In the genomic region with DNA sequence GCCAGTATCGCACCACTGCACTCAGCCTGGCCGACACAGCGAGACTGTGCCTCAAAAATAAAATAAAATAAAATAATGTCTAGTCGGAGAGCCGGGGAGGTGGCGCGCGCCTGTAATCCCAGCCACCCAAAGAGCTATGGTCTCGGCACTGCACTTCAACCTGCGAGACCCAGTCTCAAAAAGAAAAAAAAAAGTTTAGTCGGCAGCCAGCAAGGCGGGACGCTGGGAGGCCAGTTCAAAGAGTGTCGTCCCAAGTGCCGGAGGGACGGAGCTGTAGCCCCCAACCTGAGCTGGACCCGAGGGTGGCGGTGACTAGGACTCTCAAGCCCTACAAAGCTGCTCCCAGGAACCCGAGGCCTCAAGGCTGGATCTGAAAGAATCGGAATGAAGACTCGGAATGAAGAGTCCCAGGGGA, we compare ENCODE assay signal across 1 cellular context.
TF ChIP-seq lines count a peak whose summit lies in the region.

No MANE protein-coding gene starts in this region.

TF ChIP-seq in GM23338, 12 proteins besides CTCF, POLR2A, EP300 and RAD21 (continued from another document):
- TF ChIP-seq, protein P1, sequence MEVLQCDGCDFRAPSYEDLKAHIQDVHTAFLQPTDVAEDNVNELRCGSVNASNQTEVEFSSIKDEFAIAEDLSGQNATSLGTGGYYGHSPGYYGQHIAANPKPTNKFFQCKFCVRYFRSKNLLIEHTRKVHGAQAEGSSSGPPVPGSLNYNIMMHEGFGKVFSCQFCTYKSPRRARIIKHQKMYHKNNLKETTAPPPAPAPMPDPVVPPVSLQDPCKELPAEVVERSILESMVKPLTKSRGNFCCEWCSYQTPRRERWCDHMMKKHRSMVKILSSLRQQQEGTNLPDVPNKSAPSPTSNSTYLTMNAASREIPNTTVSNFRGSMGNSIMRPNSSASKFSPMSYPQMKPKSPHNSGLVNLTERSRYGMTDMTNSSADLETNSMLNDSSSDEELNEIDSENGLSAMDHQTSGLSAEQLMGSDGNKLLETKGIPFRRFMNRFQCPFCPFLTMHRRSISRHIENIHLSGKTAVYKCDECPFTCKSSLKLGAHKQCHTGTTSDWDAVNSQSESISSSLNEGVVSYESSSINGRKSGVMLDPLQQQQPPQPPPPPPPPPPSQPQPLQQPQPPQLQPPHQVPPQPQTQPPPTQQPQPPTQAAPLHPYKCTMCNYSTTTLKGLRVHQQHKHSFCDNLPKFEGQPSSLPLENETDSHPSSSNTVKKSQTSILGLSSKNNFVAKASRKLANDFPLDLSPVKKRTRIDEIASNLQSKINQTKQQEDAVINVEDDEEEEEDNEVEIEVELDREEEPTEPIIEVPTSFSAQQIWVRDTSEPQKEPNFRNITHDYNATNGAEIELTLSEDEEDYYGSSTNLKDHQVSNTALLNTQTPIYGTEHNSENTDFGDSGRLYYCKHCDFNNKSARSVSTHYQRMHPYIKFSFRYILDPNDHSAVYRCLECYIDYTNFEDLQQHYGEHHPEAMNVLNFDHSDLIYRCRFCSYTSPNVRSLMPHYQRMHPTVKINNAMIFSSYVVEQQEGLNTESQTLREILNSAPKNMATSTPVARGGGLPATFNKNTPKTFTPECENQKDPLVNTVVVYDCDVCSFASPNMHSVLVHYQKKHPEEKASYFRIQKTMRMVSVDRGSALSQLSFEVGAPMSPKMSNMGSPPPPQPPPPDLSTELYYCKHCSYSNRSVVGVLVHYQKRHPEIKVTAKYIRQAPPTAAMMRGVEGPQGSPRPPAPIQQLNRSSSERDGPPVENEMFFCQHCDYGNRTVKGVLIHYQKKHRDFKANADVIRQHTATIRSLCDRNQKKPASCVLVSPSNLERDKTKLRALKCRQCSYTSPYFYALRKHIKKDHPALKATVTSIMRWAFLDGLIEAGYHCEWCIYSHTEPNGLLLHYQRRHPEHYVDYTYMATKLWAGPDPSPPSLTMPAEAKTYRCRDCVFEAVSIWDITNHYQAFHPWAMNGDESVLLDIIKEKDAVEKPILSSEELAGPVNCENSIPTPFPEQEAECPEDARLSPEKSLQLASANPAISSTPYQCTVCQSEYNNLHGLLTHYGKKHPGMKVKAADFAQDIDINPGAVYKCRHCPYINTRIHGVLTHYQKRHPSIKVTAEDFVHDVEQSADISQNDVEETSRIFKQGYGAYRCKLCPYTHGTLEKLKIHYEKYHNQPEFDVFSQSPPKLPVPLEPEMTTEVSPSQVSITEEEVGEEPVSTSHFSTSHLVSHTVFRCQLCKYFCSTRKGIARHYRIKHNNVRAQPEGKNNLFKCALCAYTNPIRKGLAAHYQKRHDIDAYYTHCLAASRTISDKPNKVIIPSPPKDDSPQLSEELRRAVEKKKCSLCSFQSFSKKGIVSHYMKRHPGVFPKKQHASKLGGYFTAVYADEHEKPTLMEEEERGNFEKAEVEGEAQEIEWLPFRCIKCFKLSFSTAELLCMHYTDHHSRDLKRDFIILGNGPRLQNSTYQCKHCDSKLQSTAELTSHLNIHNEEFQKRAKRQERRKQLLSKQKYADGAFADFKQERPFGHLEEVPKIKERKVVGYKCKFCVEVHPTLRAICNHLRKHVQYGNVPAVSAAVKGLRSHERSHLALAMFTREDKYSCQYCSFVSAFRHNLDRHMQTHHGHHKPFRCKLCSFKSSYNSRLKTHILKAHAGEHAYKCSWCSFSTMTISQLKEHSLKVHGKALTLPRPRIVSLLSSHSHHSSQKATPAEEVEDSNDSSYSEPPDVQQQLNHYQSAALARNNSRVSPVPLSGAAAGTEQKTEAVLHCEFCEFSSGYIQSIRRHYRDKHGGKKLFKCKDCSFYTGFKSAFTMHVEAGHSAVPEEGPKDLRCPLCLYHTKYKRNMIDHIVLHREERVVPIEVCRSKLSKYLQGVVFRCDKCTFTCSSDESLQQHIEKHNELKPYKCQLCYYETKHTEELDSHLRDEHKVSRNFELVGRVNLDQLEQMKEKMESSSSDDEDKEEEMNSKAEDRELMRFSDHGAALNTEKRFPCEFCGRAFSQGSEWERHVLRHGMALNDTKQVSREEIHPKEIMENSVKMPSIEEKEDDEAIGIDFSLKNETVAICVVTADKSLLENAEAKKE (CRISPR knock-in tag; IDR thresholded peaks at IDR 0.05) = no peak
- TF ChIP-seq JUNB (IDR thresholded peaks at IDR 0.05; ENCODE audit: unreplicated experiment) (no peak), EZH2 (IDR thresholded peaks at IDR 0.05; ENCODE audit: low read depth, unreplicated experiment) (no peak), NANOG (IDR thresholded peaks at IDR 0.05; ENCODE audit: borderline replicate concordance) (no peak)
TF ChIP-seq in GM23338: peak in this region for 0.
